Comparison of ENCODE assay signal across 28 cellular contexts in genomic region chr2:6441800-6442199, GRCh38.
"Had no signal": no experiment of that assay in that cellular context is flagged by ENCODE, and none has a peak within 500 bp of the region (broad histone marks: within the 10 kb centered on the region; RNA-seq: fewer than 3 reads in every experiment).

No MANE protein-coding gene starts in this region.

- H3K4me3 ChIP-seq: adrenal gland, dorsolateral prefrontal cortex, left ventricle myocardium inferior, right atrium auricular region, stomach, testis had no signal

- H3K36me3 ChIP-seq: adrenal gland, left ventricle myocardium inferior, right atrium auricular region, stomach had no signal

- H3K36me3 Mint-ChIP-seq: activated naive CD4-positive, alpha-beta T cell treated with anti-CD3 and anti-CD28 coated beads, Interleukin-2, amount 50 U/mL, for 24 hours; brain; naive B cell; stimulated activated effector memory CD8-positive, alpha-beta T cell treated with anti-CD3 and anti-CD28 coated beads, Interleukin-12 subunit alpha, Interleukin-12 subunit beta, amount 100 ng/mL, for 72 hours; type B pancreatic cell had no signal

- H3K27ac Mint-ChIP-seq: activated naive CD4-positive, alpha-beta T cell treated with anti-CD3 and anti-CD28 coated beads, Interleukin-2, amount 50 U/mL, for 24 hours; activated T-cell treated with anti-CD3 and anti-CD28 coated beads, Interleukin-2, amount 50 U/mL, for 72 hours; progenitor cell of endocrine pancreas; stimulated activated effector memory CD8-positive, alpha-beta T cell treated with anti-CD3 and anti-CD28 coated beads, Interleukin-12 subunit alpha, Interleukin-12 subunit beta, amount 100 ng/mL, for 72 hours; type B pancreatic cell had no signal

- ATAC-seq: activated CD4-positive, CD25-positive, alpha-beta regulatory T cell treated with anti-CD3 and anti-CD28 coated beads, Interleukin-2, amount 50 U/mL, for 24 hours; activated T-cell treated with anti-CD3 and anti-CD28 coated beads, Interleukin-2, amount 50 U/mL, for 72 hours; foreskin keratinocyte; stimulated activated effector memory CD8-positive, alpha-beta T cell treated with anti-CD3 and anti-CD28 coated beads, Interleukin-12 subunit alpha, Interleukin-12 subunit beta, amount 100 ng/mL, for 72 hours had no signal

- H3K27me3 Mint-ChIP-seq: progenitor cell of endocrine pancreas, type B pancreatic cell had no signal

- H3K4me1 ChIP-seq: adrenal gland, foreskin keratinocyte, left ventricle myocardium inferior, right atrium auricular region, stomach, testis had no signal

- H3K9me3 ChIP-seq: adrenal gland, left ventricle myocardium inferior, right atrium auricular region, stomach, testis had no signal

- H3K9me3 Mint-ChIP-seq: activated naive CD4-positive, alpha-beta T cell treated with anti-CD3 and anti-CD28 coated beads, Interleukin-2, amount 50 U/mL, for 24 hours; activated T-cell treated with anti-CD3 and anti-CD28 coated beads, Interleukin-2, amount 50 U/mL, for 72 hours; stimulated activated effector memory CD8-positive, alpha-beta T cell treated with anti-CD3 and anti-CD28 coated beads, Interleukin-12 subunit alpha, Interleukin-12 subunit beta, amount 100 ng/mL, for 72 hours; type B pancreatic cell had no signal

- DNase-seq: activated CD4-positive, alpha-beta T cell treated with anti-CD3 and anti-CD28 coated beads, Interleukin-2, amount 50 U/mL, for 1 hour; activated CD8-positive, alpha-beta memory T cell treated with anti-CD3 and anti-CD28 coated beads for 24 hours; activated CD8-positive, alpha-beta memory T cell treated with anti-CD3 and anti-CD28 coated beads, Interleukin-2, amount 50 U/mL, for 48 hours; activated effector memory CD4-positive, alpha-beta T cell treated with anti-CD3 and anti-CD28 coated beads, Interleukin-2, amount 50 U/mL, for 16 hours; activated T-cell treated with anti-CD3 and anti-CD28 coated beads, Interleukin-2, amount 50 U/mL, for 72 hours; adrenal gland; caudate nucleus; dorsolateral prefrontal cortex; foreskin keratinocyte; hypothalamus; kidney; left ventricle myocardium inferior; mammary epithelial cell; naive B cell; small intestine; stimulated activated CD4-positive, alpha-beta T cell treated with anti-CD3 and anti-CD28 coated beads, Interleukin-4, amount 100 ng/mL, for 1 hour; stomach; T-helper 1 cell; T1000; testis had no signal

- H3K27me3 ChIP-seq: adrenal gland, foreskin keratinocyte, right atrium auricular region, stomach, testis had no signal

- H3K27ac ChIP-seq: adrenal gland, dorsolateral prefrontal cortex, foreskin keratinocyte, left ventricle myocardium inferior, right atrium auricular region, stomach, testis had no signal

- H3K4me3 Mint-ChIP-seq: activated naive CD4-positive, alpha-beta T cell treated with anti-CD3 and anti-CD28 coated beads, Interleukin-2, amount 50 U/mL, for 24 hours; activated T-cell treated with anti-CD3 and anti-CD28 coated beads, Interleukin-2, amount 50 U/mL, for 72 hours; brain; naive B cell; neural crest cell; stimulated activated effector memory CD8-positive, alpha-beta T cell treated with anti-CD3 and anti-CD28 coated beads, Interleukin-12 subunit alpha, Interleukin-12 subunit beta, amount 100 ng/mL, for 72 hours; type B pancreatic cell had no signal

- H3K4me1 Mint-ChIP-seq: activated naive CD4-positive, alpha-beta T cell treated with anti-CD3 and anti-CD28 coated beads, Interleukin-2, amount 50 U/mL, for 24 hours; naive B cell; stimulated activated effector memory CD8-positive, alpha-beta T cell treated with anti-CD3 and anti-CD28 coated beads, Interleukin-12 subunit alpha, Interleukin-12 subunit beta, amount 100 ng/mL, for 72 hours had no signal
